Comparison of ENCODE assay signal across 9 cellular contexts in the genomic region with DNA sequence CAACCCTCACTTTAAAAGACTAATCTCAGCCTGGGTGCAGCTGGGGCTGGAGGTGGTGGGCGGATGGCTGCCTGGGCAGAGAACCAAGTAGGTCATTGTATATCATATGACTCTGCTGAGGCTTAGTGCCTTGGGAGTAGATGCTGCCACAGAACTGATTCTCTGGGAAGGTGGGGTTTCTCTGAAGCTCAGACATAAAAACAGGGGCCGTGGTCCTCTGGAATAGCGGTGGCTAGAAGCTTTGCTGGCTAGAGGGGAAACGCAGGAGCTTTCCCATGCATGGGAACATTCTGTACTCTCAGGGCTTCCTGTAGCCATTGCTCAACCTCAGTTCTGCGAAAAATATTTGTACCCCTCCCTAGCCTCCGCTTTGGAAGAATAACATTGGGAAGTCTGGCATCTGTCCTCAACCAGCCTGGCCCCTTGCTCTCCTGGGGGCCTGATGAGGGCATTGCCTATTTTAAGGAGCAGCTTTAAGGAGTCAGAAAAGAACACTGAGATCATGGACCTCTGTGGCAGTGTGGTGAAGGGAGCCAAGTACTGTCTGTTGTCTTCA. TPM values are rescaled to one million over a fixed set of nuclear protein-coding genes. Genes with fewer than 3 reads are reported as not detected.
DNase-seq lines count a peak whose midpoint lies in the region; TF ChIP-seq lines count a peak whose summit lies in the region.
"Had no signal": no experiment of that assay in that cellular context is flagged by ENCODE, and none has a peak within 500 bp of the region (broad histone marks: within the 10 kb centered on the region; RNA-seq: fewer than 3 reads in every experiment).

No MANE protein-coding gene starts in this region.

- TF ChIP-seq CTCF in adrenal gland (IDR thresholded peaks at IDR 0.05): no peak
- no peak for TF ChIP-seq CTCF in fibroblast of pulmonary artery (IDR thresholded peaks at IDR 0.05; ENCODE audit: low read length, missing control alignments)
- TF ChIP-seq CTCF in osteoblast (IDR thresholded peaks at IDR 0.05; ENCODE audit: extremely low read depth, low read depth, low read length): no peak
- TF ChIP-seq CTCF in uterus (IDR thresholded peaks at IDR 0.05): no peak

- peaks cover 0 to 17% of the 10 kb centered on the region in 2 donors for H3K4me1 ChIP-seq in adrenal gland (replicated peaks in 1 of 2)
- H3K4me1 ChIP-seq in osteoblast (ENCODE audit: insufficient read depth, low read length): peaks cover 12% of the 10 kb centered on the region
- H3K4me1 ChIP-seq in uterus: no peaks in the 10 kb centered on the region

- H4K20me1 ChIP-seq in osteoblast (ENCODE audit: insufficient read depth, low read length): no peaks in the 10 kb centered on the region

- intact Hi-C loops in adrenal gland (cut with DNase I) (loop anchor here in 1 of 2 donors (5.0 kb wide), 1 partner anchor 33 kb away; no protein-coding TSS in a partner anchor), uterus (cut with DNase I; ENCODE audit: low total_unique reads) (no loop called here)

- H3K4me3 ChIP-seq in adrenal gland (no peak overlapping the region), fibroblast of pulmonary artery (replicated peaks; ENCODE audit: low read depth, low read length) (no peak overlapping the region), osteoblast (ENCODE audit: insufficient read depth, low read length) (peak overlapping the region; percentile 49), uterus (no peak overlapping the region)

- no peaks in the 10 kb centered on the region for H3K79me2 ChIP-seq in osteoblast (ENCODE audit: insufficient read depth, low read length)

- H3K27me3 ChIP-seq in adrenal gland (peaks cover 4% of the 10 kb centered on the region), osteoblast (ENCODE audit: insufficient read depth, low read length) (no peaks in the 10 kb centered on the region), uterus (no peaks in the 10 kb centered on the region)

- 21 to 50% (median 35%) methylated on average over 6 of the region's 6 CpGs for WGBS in adrenal gland, 4 donors

- H2AFZ ChIP-seq in osteoblast (ENCODE audit: low read length): peak overlapping the region; percentile 71

- H3K36me3 ChIP-seq in adrenal gland (replicated peaks in 1 of 2) (no peaks in the 10 kb centered on the region), osteoblast (ENCODE audit: insufficient read depth, low read length) (no peaks in the 10 kb centered on the region), uterus (no peaks in the 10 kb centered on the region)

- TF ChIP-seq POLR2A in adrenal gland (IDR thresholded peaks at IDR 0.05) (no peak), uterus (IDR thresholded peaks at IDR 0.05) (no peak)

- H3K27ac ChIP-seq in adrenal gland (peak overlapping the region in 3 of 5 donors; percentile 51 to 79 (median 63)), osteoblast (ENCODE audit: low read depth, low read length) (peak overlapping the region; percentile 65), uterus (peak overlapping the region; percentile 70 to 83)

- peak in 6 of 7 donors; percentile 20 to 81 (median 53) for DNase-seq in adrenal gland
- peak; percentile 98 for DNase-seq in fibroblast of pulmonary artery (ENCODE audit: low read depth)
- DNase-seq in osteoblast (ENCODE audit: insufficient read length, low spot score, missing footprints): peak; percentile 91
- DNase-seq in uterus: peak; percentile 67 to 68
- DNase-seq in NCI-H2171 treated with DMSO at 0.1 percent for 48 hours (lab: John Stamatoyannopoulos, UW): no peak
- no peak for DNase-seq in nucleus accumbens (lab: John Stamatoyannopoulos, UW)
- DNase-seq in pons (ENCODE audit: low spot score): no peak
- DNase-seq: SK-N-SH had no signal

- H3K4me2 ChIP-seq in osteoblast (ENCODE audit: insufficient read depth, low read length): peak overlapping the region; percentile 76
- H3K4me2 ChIP-seq: SK-N-SH had no signal

- H3K9me3 ChIP-seq in adrenal gland (replicated peaks in 1 of 3) (no peaks in the 10 kb centered on the region), osteoblast (ENCODE audit: low read depth, low read length) (no peaks in the 10 kb centered on the region), uterus (no peaks in the 10 kb centered on the region)
- H3K9me3 ChIP-seq: SK-N-SH had no signal

RNA-seq across cellular contexts. Expression of gene TIMP4, which starts 14.7 kb away (rescaled TPM):
- 10 to 100 TPM in 5 of 8 donors, 1 to 10 TPM in 3; 4.0 to 34.3 (median 11.4) TPM for total RNA-seq in adrenal gland
- polyA plus RNA-seq in adrenal gland: 10 to 100 TPM in 1 of 3 donors, 1 to 10 TPM in 2; 6.3 to 14.1 (median 6.8) TPM
- total RNA-seq in osteoblast: 2.4 and 3.3 TPM in 2 replicates
- 10 to 100 TPM in 1 of 4 donors, 1 to 10 TPM in 3; 2.4 to 10.6 (median 4.3) TPM for total RNA-seq in uterus
- total RNA-seq: natural killer cell treated with Interleukin-12 subunit alpha and Interleukin-12 subunit beta and Interleukin-15 and Interleukin-18, amount 100 ng/mL, for 72 hours had no signal
- polyA plus RNA-seq: SK-N-SH had no signal

Comparison
In these comparisons a context has a peak if more than half of its experiments do, and no peak if none do; other contexts are left out.
1. DNase-seq: peak in adrenal gland (6 of 7), fibroblast of pulmonary artery (single experiment), osteoblast (single experiment) and uterus (2 of 2); none in NCI-H2171 treated with DMSO at 0.1 percent for 48 hours (single experiment), nucleus accumbens (0 of 56) and pons (single experiment).
2. Peak in every context shown above with its lines, with median percentiles within 50 percentile points of each other: H3K27ac ChIP-seq.